In genomic region chr9:31089822-31090221, GRCh38 we compare ENCODE assay signal across 19 cellular contexts.
DNase-seq lines count a peak whose midpoint lies in the region; ATAC-seq and TF ChIP-seq lines count a peak whose summit lies in the region.
"Had no signal": no experiment of that assay in that cellular context is flagged by ENCODE, and none has a peak within 500 bp of the region (broad histone marks: within the 10 kb centered on the region; RNA-seq: fewer than 3 reads in every experiment).

No MANE protein-coding gene starts in this region.

- H4K91ac ChIP-seq in mesenchymal stem cell (ENCODE audit: low read length) = no peak overlapping the region

- ATAC-seq in GM19023 (IDR thresholded peaks at IDR 0.05; ENCODE audit: unreplicated experiment) = no peak
- ATAC-seq: effector memory CD8-positive, alpha-beta T cell; HepG2; left lobe of liver; mucosa of descending colon; stimulated activated effector memory CD8-positive, alpha-beta T cell treated with anti-CD3 and anti-CD28 coated beads, Interleukin-12 subunit alpha, Interleukin-12 subunit beta, amount 100 ng/mL, for 72 hours had no signal

- DNase-seq in GM23248 = peak; percentile 4
- peak; percentile 2 for DNase-seq in RWPE1 (ENCODE audit: low spot score)
- peak; percentile 69 for DNase-seq in choroid plexus epithelial cell (ENCODE audit: low read depth)
- DNase-seq in mesenchymal stem cell = peak; percentile 51
- DNase-seq in GM13977 (ENCODE audit: low spot score) = no peak
- DNase-seq in HCEC 1CT = no peak
- no peak for DNase-seq in DMS79 treated with DMSO at 0.1 percent for 48 hours (lab: John Stamatoyannopoulos, UW)
- DNase-seq: activated CD4-positive, CD25-positive, alpha-beta regulatory T cell treated with anti-CD3 and anti-CD28 coated beads, Interleukin-2, amount 50 U/mL, for 72 hours; DMS53; effector memory CD8-positive, alpha-beta T cell; mucosa of descending colon; NCI-H2029; NCI-H446 treated with DMSO at 0.1 percent for 48 hours; SHP77 treated with DMSO at 0.1 percent for 48 hours; thyroid gland had no signal

- H3K9ac ChIP-seq in GM23248 (no peak overlapping the region), mesenchymal stem cell (ENCODE audit: low read length) (no peak overlapping the region)

- no peak overlapping the region for H3K4ac ChIP-seq in mesenchymal stem cell (ENCODE audit: low read depth in 1 of 2, low read length in 2 of 2)

- H3K4me2 ChIP-seq in GM23248 (ENCODE audit: unreplicated experiment) (no peak overlapping the region), mesenchymal stem cell (ENCODE audit: low read length, poor library complexity, severe bottlenecking) (no peak overlapping the region)

- no peak overlapping the region for H3K14ac ChIP-seq in mesenchymal stem cell (ENCODE audit: low read length in 2 of 2)

- H3K27me3 ChIP-seq in GM23248 (replicated peaks; ENCODE audit: insufficient read depth) (no peaks in the 10 kb centered on the region), mesenchymal stem cell (ENCODE audit: control insufficient read depth in 1 of 2, insufficient read depth in 1 of 2, low read length in 2 of 2) (no peaks in the 10 kb centered on the region)
- H3K27me3 ChIP-seq: thyroid gland had no signal

- no peak overlapping the region for H2AFZ ChIP-seq in GM23248
- H2AFZ ChIP-seq in mesenchymal stem cell (ENCODE audit: low read depth, low read length) = no peak overlapping the region

- no peak overlapping the region for H4K8ac ChIP-seq in mesenchymal stem cell (ENCODE audit: low read length)

- no peak overlapping the region for H3K18ac ChIP-seq in mesenchymal stem cell (ENCODE audit: low read depth in 1 of 2, low read length in 2 of 2)

- H3K9me3 ChIP-seq in GM23248 (ENCODE audit: low read depth) = no peaks in the 10 kb centered on the region
- H3K9me3 ChIP-seq in mesenchymal stem cell (ENCODE audit: control insufficient read depth, low read length) = no peaks in the 10 kb centered on the region
- H3K9me3 ChIP-seq: mucosa of descending colon, thyroid gland had no signal

- no peak overlapping the region for H2BK5ac ChIP-seq in mesenchymal stem cell (ENCODE audit: low read depth, low read length, poor library complexity, severe bottlenecking)

- no peak overlapping the region for H3K4me3 ChIP-seq in GM23248
- no peak overlapping the region for H3K4me3 ChIP-seq in choroid plexus epithelial cell (ENCODE audit: low read depth, low read length)
- H3K4me3 ChIP-seq in mesenchymal stem cell (ENCODE audit: insufficient read depth in 1 of 2, low read depth in 1 of 2, low read length in 2 of 2) = no peak overlapping the region
- H3K4me3 ChIP-seq: mucosa of descending colon, thyroid gland had no signal

- CTCF ChIA-PET in RWPE1 (lab: Yijun Ruan, JAX) = interaction anchor here (0.8 to 1.0 kb wide), 2 partner anchors 10 to 30 kb away, joined by 3 to 4 read pairs; no protein-coding TSS in a partner anchor

- H2BK120ac ChIP-seq in mesenchymal stem cell (ENCODE audit: low read depth, low read length) = no peak overlapping the region

- in situ Hi-C loops in GM23248 (cut with MboI) (no loop called here), GM13977 (cut with MboI; ENCODE audit: low pct_unique_long_range_greater_than_20kb, low sequenced_read_pairs, unreplicated experiment) (no loop called here)

- H3K36me3 ChIP-seq in GM23248 (ENCODE audit: low read depth) (no peaks in the 10 kb centered on the region), mesenchymal stem cell (ENCODE audit: control insufficient read depth in 1 of 2, insufficient read depth in 2 of 2, low read depth in 1 of 2, low read length in 2 of 2) (no peaks in the 10 kb centered on the region)
- H3K36me3 ChIP-seq: thyroid gland had no signal

- H3F3A ChIP-seq in GM23248 (ENCODE audit: insufficient read depth) = no peaks in the 10 kb centered on the region

- H3K9me2 ChIP-seq in GM23248 (ENCODE audit: insufficient read depth) = no peaks in the 10 kb centered on the region

- no peaks in the 10 kb centered on the region for H3K79me2 ChIP-seq in GM23248 (ENCODE audit: insufficient read depth)

- H3K4me1 ChIP-seq in GM23248 (ENCODE audit: insufficient read depth) = no peaks in the 10 kb centered on the region
- H3K4me1 ChIP-seq in mesenchymal stem cell (ENCODE audit: control insufficient read depth, insufficient read depth, low read depth, low read length) = no peaks in the 10 kb centered on the region
- H3K4me1 ChIP-seq: thyroid gland had no signal

- no peaks in the 10 kb centered on the region for H4K20me1 ChIP-seq in GM23248 (ENCODE audit: insufficient read depth)

- no peak overlapping the region for H3K23ac ChIP-seq in mesenchymal stem cell (ENCODE audit: low read length in 2 of 2)

- H3K27ac ChIP-seq in GM23248 (no peak overlapping the region), RWPE1 (no peak overlapping the region), mesenchymal stem cell (ENCODE audit: low read length, poor library complexity, severe bottlenecking) (peak overlapping the region; percentile 51)
- H3K27ac ChIP-seq: thyroid gland had no signal

- POLR2A ChIA-PET in RWPE1 (lab: Yijun Ruan, JAX; ENCODE audit: low non-redundant PET) = no interaction called here

- H2BK12ac ChIP-seq in mesenchymal stem cell (ENCODE audit: low read length in 2 of 2) = no peak overlapping the region

- H3K79me1 ChIP-seq in mesenchymal stem cell (replicated peaks; ENCODE audit: low read length, poor library complexity, severe bottlenecking) = no peaks in the 10 kb centered on the region

- no peak overlapping the region for H2AK5ac ChIP-seq in mesenchymal stem cell (ENCODE audit: low read length, severe bottlenecking)

- H2BK15ac ChIP-seq in mesenchymal stem cell (ENCODE audit: low read depth, poor library complexity, severe bottlenecking) = no peak overlapping the region

- TF ChIP-seq CTCF in RWPE1 (conservative IDR thresholded peaks at IDR 0.05; ENCODE audit: low read depth) (no peak), choroid plexus epithelial cell (conservative IDR thresholded peaks at IDR 0.05; ENCODE audit: low read depth, low read length) (no peak), GM13977 (IDR thresholded peaks at IDR 0.05; ENCODE audit: extremely low read depth, insufficient read depth, missing control alignments) (no peak)

Comparison
In these comparisons a context has a peak if more than half of its experiments do, and no peak if none do; other contexts are left out.
1. DNase-seq: peak in GM23248 (single experiment), RWPE1 (single experiment), choroid plexus epithelial cell (single experiment) and mesenchymal stem cell (single experiment); none in GM13977 (single experiment), HCEC 1CT (single experiment) and DMS79 treated with DMSO at 0.1 percent for 48 hours (single experiment).